In the genomic region with DNA sequence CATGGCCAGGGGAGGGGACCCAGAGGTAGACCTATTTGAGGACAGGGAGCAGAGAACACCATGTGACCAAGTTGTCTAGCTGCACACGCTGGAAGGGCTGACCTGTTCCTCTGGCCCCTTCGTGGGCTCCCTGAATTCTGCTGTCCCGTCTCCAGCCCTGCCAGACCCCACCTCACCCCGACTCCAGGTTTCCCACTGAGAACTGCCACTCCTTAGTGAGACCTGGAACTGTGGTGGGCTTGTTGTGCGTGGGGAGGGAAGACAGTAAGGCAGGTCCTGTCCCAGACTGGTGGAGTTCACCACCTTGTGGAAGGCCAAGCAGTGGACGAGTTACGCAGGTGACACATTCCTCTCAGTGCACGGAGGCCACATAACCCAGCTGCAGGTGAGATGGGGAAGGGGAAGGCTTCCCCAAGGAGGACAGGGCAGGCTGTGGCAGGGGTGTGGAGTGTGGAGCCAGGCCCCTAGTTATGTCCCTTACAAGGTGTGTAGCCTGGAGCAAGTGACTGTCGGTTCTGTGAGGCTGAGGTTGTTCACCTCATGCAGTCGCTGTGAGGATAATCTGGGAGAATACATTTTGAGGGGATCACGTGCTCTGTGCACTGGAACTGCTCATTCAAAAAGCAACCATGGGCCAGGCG, we compare ENCODE assay signal across 22 cellular contexts. TPM values are rescaled to one million over a fixed set of nuclear protein-coding genes. Genes with fewer than 3 reads are reported as not detected.
DNase-seq lines count a peak whose midpoint lies in the region; ATAC-seq and TF ChIP-seq lines count a peak whose summit lies in the region.
"Had no signal": no experiment of that assay in that cellular context is flagged by ENCODE, and none has a peak within 500 bp of the region (broad histone marks: within the 10 kb centered on the region; RNA-seq: fewer than 3 reads in every experiment).

No MANE protein-coding gene starts in this region.

- WGBS in heart right ventricle, 2 donors = 92 to 93% methylated on average over 12 of the region's 12 CpGs

- H3K36me3 ChIP-seq in heart right ventricle (no peaks in the 10 kb centered on the region), Peyer's patch (no peaks in the 10 kb centered on the region), upper lobe of right lung (no peaks in the 10 kb centered on the region), osteoblast (ENCODE audit: insufficient read depth, low read length) (no peaks in the 10 kb centered on the region)
- H3K36me3 ChIP-seq: SJSA1 had no signal

- no peak overlapping the region for H2AFZ ChIP-seq in osteoblast (ENCODE audit: low read length)

- TF ChIP-seq CTCF in heart right ventricle (IDR thresholded peaks at IDR 0.05) = no peak
- no peak for TF ChIP-seq CTCF in Peyer's patch (IDR thresholded peaks at IDR 0.05)
- TF ChIP-seq CTCF in upper lobe of right lung (IDR thresholded peaks at IDR 0.05) = no peak
- TF ChIP-seq CTCF in osteoblast (IDR thresholded peaks at IDR 0.05; ENCODE audit: extremely low read depth, low read depth, low read length) = no peak

- no peaks in the 10 kb centered on the region for H3K9me3 ChIP-seq in heart right ventricle
- no peaks in the 10 kb centered on the region for H3K9me3 ChIP-seq in Peyer's patch
- H3K9me3 ChIP-seq in upper lobe of right lung = no peaks in the 10 kb centered on the region
- no peaks in the 10 kb centered on the region for H3K9me3 ChIP-seq in osteoblast (ENCODE audit: low read depth, low read length)
- H3K9me3 ChIP-seq: SJSA1 had no signal

- no peaks in the 10 kb centered on the region for H3K79me2 ChIP-seq in osteoblast (ENCODE audit: insufficient read depth, low read length)

- H3K4me1 ChIP-seq in heart right ventricle = peaks cover 0 to 15% (median 5%) of the 10 kb centered on the region in 9 donors
- H3K4me1 ChIP-seq in Peyer's patch = no peaks in the 10 kb centered on the region
- H3K4me1 ChIP-seq in upper lobe of right lung = peaks cover 8% of the 10 kb centered on the region
- no peaks in the 10 kb centered on the region for H3K4me1 ChIP-seq in osteoblast (ENCODE audit: insufficient read depth, low read length)

- H3K4me3 ChIP-seq in heart right ventricle (no peak overlapping the region), Peyer's patch (no peak overlapping the region), upper lobe of right lung (no peak overlapping the region), osteoblast (ENCODE audit: insufficient read depth, low read length) (no peak overlapping the region)
- H3K4me3 ChIP-seq: SJSA1 had no signal

- H3K27ac ChIP-seq in heart right ventricle = no peak overlapping the region
- H3K27ac ChIP-seq in Peyer's patch = no peak overlapping the region
- H3K27ac ChIP-seq in upper lobe of right lung = no peak overlapping the region
- H3K27ac ChIP-seq in osteoblast (ENCODE audit: low read depth, low read length) = no peak overlapping the region
- H3K27ac ChIP-seq: SJSA1 had no signal

- DNase-seq in cardiac septum (ENCODE audit: low spot score) (peak; percentile 63), heart right ventricle (no peak), Peyer's patch (peak in 2 of 3 donors; percentile 31 to 33), mesenteric fat pad (ENCODE audit: low spot score) (peak; percentile 81), upper lobe of right lung (peak; percentile 41), osteoblast (ENCODE audit: insufficient read length, low spot score, missing footprints) (no peak), kidney tubule cell (ENCODE audit: low spot score) (no peak), SHP77 treated with DMSO at 0.1 percent for 48 hours (lab: John Stamatoyannopoulos, UW) (no peak)
- DNase-seq: 8988T; ACHN; Calu3; IMR-90; KG1; MM.1S; NCI-H2029; NCI-H446; NCI-H526; NCI-H82; NK-92 treated with Interleukin-12 subunit alpha and Interleukin-12 subunit beta, amount 100 ng/mL, for 24 hours; PC-3 had no signal

- H3K4me2 ChIP-seq in osteoblast (ENCODE audit: insufficient read depth, low read length) = no peak overlapping the region

- no peak for ATAC-seq in heart right ventricle
- ATAC-seq in upper lobe of right lung = no peak
- ATAC-seq: PC-3, Right ventricle myocardium inferior had no signal

- intact Hi-C loops in cardiac septum (cut with DNase I) = no loop called here
- intact Hi-C loops in heart right ventricle (cut with DNase I) = loop anchor here in 1 of 10 donors (5.0 kb wide), 1 partner anchor 676 kb away; no protein-coding TSS in a partner anchor
- intact Hi-C loops in upper lobe of right lung (cut with DNase I) = no loop called here

- H4K20me1 ChIP-seq in osteoblast (ENCODE audit: insufficient read depth, low read length) = no peaks in the 10 kb centered on the region

- H3K27me3 ChIP-seq in heart right ventricle (no peaks in the 10 kb centered on the region), Peyer's patch (no peaks in the 10 kb centered on the region), upper lobe of right lung (no peaks in the 10 kb centered on the region), osteoblast (ENCODE audit: insufficient read depth, low read length) (no peaks in the 10 kb centered on the region)
- H3K27me3 ChIP-seq: SJSA1 had no signal

- TF ChIP-seq POLR2A in Peyer's patch (IDR thresholded peaks at IDR 0.05) = no peak

RNA-seq across cellular contexts. Expression of a gene that starts 54.7 kb away (rescaled TPM):
- total RNA-seq in cardiac septum (200 TPM), heart right ventricle (100 to 1,000 TPM; 121 to 218 (median 182) TPM), Peyer's patch (100 to 1,000 TPM; 125 to 229 (median 146) TPM), mesenteric fat pad (148 TPM), upper lobe of right lung (160 TPM), osteoblast (271 and 293 TPM in 2 replicates)
- polyA plus RNA-seq in heart right ventricle = 10 to 100 TPM; 26.6 to 47.4 TPM

Comparison
In these comparisons a context has a peak if more than half of its experiments do, and no peak if none do; other contexts are left out.
1. DNase-seq: peak in cardiac septum (single experiment), Peyer's patch (2 of 3), mesenteric fat pad (single experiment) and upper lobe of right lung (single experiment); none in heart right ventricle (0 of 2), osteoblast (single experiment), kidney tubule cell (single experiment) and SHP77 treated with DMSO at 0.1 percent for 48 hours (single experiment).